Comparison of ENCODE assay signal across 27 cellular contexts in the genomic region with DNA sequence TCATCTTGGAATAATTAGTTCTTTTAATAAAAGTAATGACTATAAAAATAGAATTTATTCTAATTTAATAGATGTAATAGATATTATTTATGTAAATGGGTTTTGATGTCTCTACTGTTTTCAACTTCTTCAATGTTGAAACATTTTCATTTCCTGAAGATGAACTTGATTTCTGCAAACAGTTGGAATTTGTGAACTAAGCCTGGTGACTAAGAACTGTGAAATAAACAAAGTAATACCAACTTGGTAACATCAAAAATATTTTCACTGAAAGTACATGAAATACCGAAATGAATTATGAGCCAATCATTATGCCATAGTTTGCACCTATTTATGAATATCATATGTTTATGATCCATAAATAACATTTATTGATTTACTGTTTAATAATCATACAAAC.
"Had no signal": no experiment of that assay in that cellular context is flagged by ENCODE, and none has a peak within 500 bp of the region (broad histone marks: within the 10 kb centered on the region; RNA-seq: fewer than 3 reads in every experiment).

No MANE protein-coding gene starts in this region.

- FAIRE-seq: colon, endothelial cell of umbilical vein, islet of Langerhans had no signal

- H3K36me3 Mint-ChIP-seq: naive thymus-derived CD8-positive, alpha-beta T cell had no signal

- H3K4me1 Mint-ChIP-seq: naive thymus-derived CD8-positive, alpha-beta T cell; nephron progenitor cell; stimulated activated naive CD8-positive, alpha-beta T cell treated with anti-CD3 and anti-CD28 coated beads, Interleukin-15, amount 100 ng/mL, for 72 hours had no signal

- ATAC-seq: gastrocnemius medialis; left cardiac atrium; left lung; naive thymus-derived CD8-positive, alpha-beta T cell; psoas muscle; right cardiac atrium; stimulated activated naive CD8-positive, alpha-beta T cell treated with anti-CD3 and anti-CD28 coated beads, Interleukin-15, amount 100 ng/mL, for 72 hours; upper lobe of right lung had no signal

- H3K27ac ChIP-seq: dorsolateral prefrontal cortex, esophagus muscularis mucosa, gastrocnemius medialis, left lung, psoas muscle, sigmoid colon, spleen, suprapubic skin, transverse colon, upper lobe of right lung, uterus had no signal

- H3K27ac Mint-ChIP-seq: naive thymus-derived CD8-positive, alpha-beta T cell; stimulated activated naive CD8-positive, alpha-beta T cell treated with anti-CD3 and anti-CD28 coated beads, Interleukin-15, amount 100 ng/mL, for 72 hours had no signal

- H3K4me1 ChIP-seq: gastrocnemius medialis, left lung, psoas muscle, sigmoid colon, spleen, suprapubic skin, transverse colon, upper lobe of right lung, uterus had no signal

- DNase-seq: dorsolateral prefrontal cortex; effector CD4-positive, alpha-beta T cell; foreskin fibroblast; gastrocnemius medialis; head of caudate nucleus; left cardiac atrium; left lung; naive thymus-derived CD8-positive, alpha-beta T cell; nephron progenitor cell; nucleus accumbens; posterior cingulate gyrus; psoas muscle; right cardiac atrium; sigmoid colon; spleen; stimulated activated CD4-positive, alpha-beta T cell treated with anti-CD3 and anti-CD28 coated beads, Interleukin-4, amount 100 ng/mL, for 1 hour; stimulated activated CD8-positive, alpha-beta memory T cell treated with anti-CD3 and anti-CD28 coated beads, Interleukin-4, amount 100 ng/mL, for 48 hours; stimulated activated naive CD4-positive, alpha-beta T cell; stimulated activated naive CD8-positive, alpha-beta T cell treated with anti-CD3 and anti-CD28 coated beads, Interleukin-15, amount 100 ng/mL, for 72 hours; transverse colon; upper lobe of right lung; uterus had no signal

- H3K9me3 Mint-ChIP-seq: nephron progenitor cell; stimulated activated naive CD8-positive, alpha-beta T cell treated with anti-CD3 and anti-CD28 coated beads, Interleukin-15, amount 100 ng/mL, for 72 hours had no signal

- H3K27me3 ChIP-seq: dorsolateral prefrontal cortex, esophagus muscularis mucosa, gastrocnemius medialis, left lung, sigmoid colon, spleen, suprapubic skin, transverse colon, upper lobe of right lung, uterus had no signal

- H3K9me3 ChIP-seq: gastrocnemius medialis, left lung, sigmoid colon, suprapubic skin, transverse colon, upper lobe of right lung, uterus had no signal

- H3K4me3 ChIP-seq: dorsolateral prefrontal cortex, esophagus muscularis mucosa, gastrocnemius medialis, left lung, psoas muscle, sigmoid colon, spleen, suprapubic skin, transverse colon, upper lobe of right lung, uterus had no signal

- H3K4me3 Mint-ChIP-seq: naive thymus-derived CD8-positive, alpha-beta T cell; nephron progenitor cell; stimulated activated naive CD8-positive, alpha-beta T cell treated with anti-CD3 and anti-CD28 coated beads, Interleukin-15, amount 100 ng/mL, for 72 hours had no signal

- H3K36me3 ChIP-seq: esophagus muscularis mucosa, gastrocnemius medialis, left lung, sigmoid colon, spleen, suprapubic skin, transverse colon, upper lobe of right lung, uterus had no signal

- H3K27me3 Mint-ChIP-seq: naive thymus-derived CD8-positive, alpha-beta T cell; stimulated activated naive CD8-positive, alpha-beta T cell treated with anti-CD3 and anti-CD28 coated beads, Interleukin-15, amount 100 ng/mL, for 72 hours had no signal
